In the genomic region with DNA sequence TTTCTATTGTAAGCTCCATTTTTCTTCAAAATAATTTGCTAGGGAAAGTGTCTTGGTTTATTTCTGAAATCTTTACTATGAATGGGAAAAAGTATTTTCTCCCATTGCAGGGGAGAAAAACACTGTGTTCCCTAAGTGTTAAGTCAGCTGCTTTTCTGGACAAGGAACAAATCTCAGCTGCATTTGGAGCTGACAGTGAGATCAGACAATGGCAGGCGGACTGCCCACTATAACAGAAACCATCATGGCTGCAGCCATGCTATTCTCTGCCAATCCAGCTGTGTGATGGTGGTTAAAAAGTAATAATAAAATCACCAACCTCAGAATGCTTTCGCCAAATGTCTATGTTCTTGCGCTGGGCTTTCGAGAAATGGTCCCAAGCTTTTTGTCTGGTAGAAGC, we compare ENCODE assay signal across 23 cellular contexts.
DNase-seq lines count a peak whose midpoint lies in the region; ATAC-seq and TF ChIP-seq lines count a peak whose summit lies in the region.
"Had no signal": no experiment of that assay in that cellular context is flagged by ENCODE, and none has a peak within 500 bp of the region (broad histone marks: within the 10 kb centered on the region; RNA-seq: fewer than 3 reads in every experiment).

No MANE protein-coding gene starts in this region.

- no peak overlapping the region for H3K4me3 ChIP-seq in right atrium auricular region
- H3K4me3 ChIP-seq in right cardiac atrium (ENCODE audit: low read length) = no peak overlapping the region
- H3K4me3 ChIP-seq in CD8-positive, alpha-beta memory T cell (ENCODE audit: low read length) = no peak overlapping the region
- H3K4me3 ChIP-seq: BLaER1 treated with 17β-estradiol and CSF1 and Interleukin-3, amounts not matched to agents 10 nM and 100 nM had no signal

- no peak overlapping the region for H3K4me3 Mint-ChIP-seq in CD8-positive, alpha-beta memory T cell
- H3K4me3 Mint-ChIP-seq: CD4-positive, alpha-beta memory T cell had no signal

- no peak overlapping the region for H3K27ac Mint-ChIP-seq in CD8-positive, alpha-beta memory T cell
- H3K27ac Mint-ChIP-seq: CD4-positive, alpha-beta memory T cell had no signal

- DNase-seq in Right ventricle myocardium inferior (ENCODE audit: missing footprints) = no peak
- no peak for DNase-seq in right atrium auricular region (ENCODE audit: low spot score)
- DNase-seq in right cardiac atrium = peak in 1 of 3 donors; percentile 52
- peak in 35 of 56 donors; percentile 12 to 65 (median 38) for DNase-seq in nucleus accumbens (lab: John Stamatoyannopoulos, UW)
- DNase-seq in CD8-positive, alpha-beta memory T cell = no peak
- DNase-seq: ACHN; Calu3; CD4-positive, alpha-beta memory T cell; GDM1; Karpas-422; MV-4-11; NCI-H1105 treated with DMSO at 0.1 percent for 48 hours; NCI-H2029 treated with DMSO at 0.1 percent for 48 hours; NCI-H226; NCI-H524; NCI-H774; NK-92 treated with Interleukin-12 subunit alpha and Interleukin-12 subunit beta, amount 100 ng/mL, for 24 hours had no signal

- H3K36me3 Mint-ChIP-seq in CD8-positive, alpha-beta memory T cell = peaks cover 0 to 1% (median 0%) of the 10 kb centered on the region in 3 donors
- H3K36me3 Mint-ChIP-seq: CD4-positive, alpha-beta memory T cell had no signal

- H3K36me3 ChIP-seq in right atrium auricular region = no peaks in the 10 kb centered on the region
- no peaks in the 10 kb centered on the region for H3K36me3 ChIP-seq in CD8-positive, alpha-beta memory T cell (ENCODE audit: insufficient read depth, low read length)
- H3K36me3 ChIP-seq: BLaER1 treated with 17β-estradiol and CSF1 and Interleukin-3, amounts not matched to agents 10 nM and 100 nM had no signal

- ATAC-seq in Right ventricle myocardium inferior (peak; percentile 69), right cardiac atrium (peak; percentile 32 to 76), HG02884 (IDR thresholded peaks at IDR 0.05; ENCODE audit: unreplicated experiment) (no peak), HG02588 (IDR thresholded peaks at IDR 0.05; ENCODE audit: unreplicated experiment) (no peak)

- H3K4me1 Mint-ChIP-seq in CD8-positive, alpha-beta memory T cell = no peaks in the 10 kb centered on the region
- H3K4me1 Mint-ChIP-seq: CD4-positive, alpha-beta memory T cell had no signal

- POLR2A ChIA-PET in CD8-positive, alpha-beta memory T cell (lab: Charles Lee) = no interaction called here

- intact Hi-C loops in Right ventricle myocardium inferior (cut with DNase I) (no loop called here), right cardiac atrium (cut with DNase I) (no loop called here)

- WGBS in right cardiac atrium = 77% methylated on average over 4 of the region's 4 CpGs

- CTCF ChIA-PET in CD8-positive, alpha-beta memory T cell (lab: Charles Lee) = no interaction called here

- no peaks in the 10 kb centered on the region for H3K9me3 ChIP-seq in right atrium auricular region
- no peaks in the 10 kb centered on the region for H3K9me3 ChIP-seq in right cardiac atrium (ENCODE audit: control insufficient read depth, low read length)
- no peaks in the 10 kb centered on the region for H3K9me3 ChIP-seq in CD8-positive, alpha-beta memory T cell (ENCODE audit: low read length)
- H3K9me3 ChIP-seq: BLaER1 treated with 17β-estradiol and CSF1 and Interleukin-3, amounts not matched to agents 10 nM and 100 nM had no signal

- no peak for TF ChIP-seq CTCF in right atrium auricular region (IDR thresholded peaks at IDR 0.05)

- H3K4me1 ChIP-seq in right atrium auricular region (no peaks in the 10 kb centered on the region), right cardiac atrium (ENCODE audit: control insufficient read depth, insufficient read depth, low read length) (no peaks in the 10 kb centered on the region)
- H3K4me1 ChIP-seq in CD8-positive, alpha-beta memory T cell (ENCODE audit: insufficient read depth, low read length) = no peaks in the 10 kb centered on the region
- H3K4me1 ChIP-seq: BLaER1 treated with 17β-estradiol and CSF1 and Interleukin-3, amounts not matched to agents 10 nM and 100 nM had no signal

- no peaks in the 10 kb centered on the region for H3K9me3 Mint-ChIP-seq in CD8-positive, alpha-beta memory T cell
- H3K9me3 Mint-ChIP-seq: CD4-positive, alpha-beta memory T cell had no signal

- H3K27me3 Mint-ChIP-seq in CD8-positive, alpha-beta memory T cell = peaks cover 0 to 18% of the 10 kb centered on the region in 2 donors

- H3K27ac ChIP-seq in right atrium auricular region (no peak overlapping the region), right cardiac atrium (ENCODE audit: low read length) (no peak overlapping the region), temporal lobe (ENCODE audit: low read depth, low read length) (peak overlapping the region; percentile 93)
- H3K27ac ChIP-seq in CD8-positive, alpha-beta memory T cell (ENCODE audit: low read depth, low read length) = no peak overlapping the region
- H3K27ac ChIP-seq: 22Rv1; BLaER1 treated with 17β-estradiol and CSF1 and Interleukin-3, amounts not matched to agents 10 nM and 100 nM; RWPE1 had no signal

- H3K27me3 ChIP-seq in right atrium auricular region (no peaks in the 10 kb centered on the region), right cardiac atrium (ENCODE audit: control insufficient read depth, insufficient read depth) (no peaks in the 10 kb centered on the region)
- H3K27me3 ChIP-seq in CD8-positive, alpha-beta memory T cell (ENCODE audit: insufficient read depth, low read length, poor library complexity, severe bottlenecking) = no peaks in the 10 kb centered on the region
- H3K27me3 ChIP-seq: BLaER1 treated with 17β-estradiol and CSF1 and Interleukin-3, amounts not matched to agents 10 nM and 100 nM had no signal

Comparison
In these comparisons a context has a peak if more than half of its experiments do, and no peak if none do; other contexts are left out.
1. ATAC-seq: peak in Right ventricle myocardium inferior (single experiment) and right cardiac atrium (2 of 2); none in HG02884 (single experiment) and HG02588 (single experiment).
2. DNase-seq: peak in nucleus accumbens (35 of 56); none in Right ventricle myocardium inferior (single experiment), right atrium auricular region (single experiment) and CD8-positive, alpha-beta memory T cell (0 of 5).